8 cellular contexts compared by ENCODE assay signal in genomic region chr22:23402275-23403151, GRCh38.
A peak's percentile ranks its signal among the peaks of the same experiment; 100 is the strongest.
DNase-seq lines count a peak whose midpoint lies in the region; ATAC-seq and TF ChIP-seq lines count a peak whose summit lies in the region.

No MANE protein-coding gene starts in this region.

- peak overlapping the region; percentile 27 to 50 for H3K4me3 ChIP-seq in gastroesophageal sphincter
- peak overlapping the region; percentile 33 for H3K4me3 ChIP-seq in urinary bladder (ENCODE audit: low read depth, low read length)

- WGBS in gastroesophageal sphincter (ENCODE audit: low coverage in 1 of 2), 2 donors: 0% methylated on average over 1 to 2 of the region's 82 CpGs
- 5% methylated on average over 82 of the region's 82 CpGs for WGBS in urinary bladder

- peak; percentile 37 for DNase-seq in EH (ENCODE audit: low read depth)
- peak; percentile 75 to 94 for DNase-seq in NCI-H526 (lab: John Stamatoyannopoulos, UW)
- no peak for DNase-seq in omental fat pad (ENCODE audit: low spot score)
- no peak for DNase-seq in SHP77 treated with DMSO at 0.1 percent for 48 hours (lab: John Stamatoyannopoulos, UW)

- H3K27me3 ChIP-seq in gastroesophageal sphincter: peaks cover 14% of the 10 kb centered on the region

- H3K27ac Mint-ChIP-seq in activated T-helper 17 cell treated with anti-CD3 and anti-CD28 coated beads, Interleukin-2, amount 50 U/mL, for 72 hours: no peak overlapping the region

- no peaks in the 10 kb centered on the region for H3K4me1 Mint-ChIP-seq in activated T-helper 17 cell treated with anti-CD3 and anti-CD28 coated beads, Interleukin-2, amount 50 U/mL, for 72 hours

- H3K36me3 Mint-ChIP-seq in activated T-helper 17 cell treated with anti-CD3 and anti-CD28 coated beads, Interleukin-2, amount 50 U/mL, for 72 hours (ENCODE audit: low read depth): no peaks in the 10 kb centered on the region

- peak; percentile 60 for ATAC-seq in HG02884 (IDR thresholded peaks at IDR 0.05; ENCODE audit: unreplicated experiment)
- ATAC-seq in activated T-helper 17 cell treated with anti-CD3 and anti-CD28 coated beads, Interleukin-2, amount 50 U/mL, for 72 hours (replicated peaks): peak; percentile 81
- ATAC-seq in gastroesophageal sphincter: peak; percentile 78
- ATAC-seq in omental fat pad (ENCODE audit: low FRiP score): peak; percentile 66

- no peaks in the 10 kb centered on the region for H3K9me3 Mint-ChIP-seq in activated T-helper 17 cell treated with anti-CD3 and anti-CD28 coated beads, Interleukin-2, amount 50 U/mL, for 72 hours

- TF ChIP-seq CTCF in gastroesophageal sphincter (IDR thresholded peaks at IDR 0.05): peak in 3 of 4 experiments; percentile 70 to 74 (median 72)
- TF ChIP-seq CTCF in omental fat pad (IDR thresholded peaks at IDR 0.05): no peak

- H3K4me3 Mint-ChIP-seq in activated T-helper 17 cell treated with anti-CD3 and anti-CD28 coated beads, Interleukin-2, amount 50 U/mL, for 72 hours: no peak overlapping the region

- no peaks in the 10 kb centered on the region for H3K9me3 ChIP-seq in gastroesophageal sphincter

- H3K4me1 ChIP-seq in gastroesophageal sphincter: peaks cover 0 to 14% (median 0%) of the 10 kb centered on the region in 3 donors
- peaks cover 2% of the 10 kb centered on the region for H3K4me1 ChIP-seq in urinary bladder (ENCODE audit: insufficient read depth)

- no peak for TF ChIP-seq POLR2A in gastroesophageal sphincter (IDR thresholded peaks at IDR 0.05)

- H3K27ac ChIP-seq in gastroesophageal sphincter (peak overlapping the region in 3 of 4 donors; percentile 43 to 70 (median 45)), urinary bladder (ENCODE audit: low read depth) (peak overlapping the region; percentile 43)

- no peaks in the 10 kb centered on the region for H3K36me3 ChIP-seq in gastroesophageal sphincter
- H3K36me3 ChIP-seq in urinary bladder (ENCODE audit: insufficient read depth): no peaks in the 10 kb centered on the region

- TF ChIP-seq EP300 in gastroesophageal sphincter (IDR thresholded peaks at IDR 0.05): no peak

- no peaks in the 10 kb centered on the region for H3K27me3 Mint-ChIP-seq in activated T-helper 17 cell treated with anti-CD3 and anti-CD28 coated beads, Interleukin-2, amount 50 U/mL, for 72 hours

Comparison
In these comparisons a context has a peak if more than half of its experiments do, and no peak if none do; other contexts are left out.
1. DNase-seq: peak in EH (single experiment) and NCI-H526 (2 of 2); none in omental fat pad (single experiment) and SHP77 treated with DMSO at 0.1 percent for 48 hours (single experiment).
2. CTCF ChIP-seq: peak in gastroesophageal sphincter (3 of 4); none in omental fat pad (0 of 3).
3. Peak in every context shown above with its lines, with median percentiles within 50 percentile points of each other: ATAC-seq.